Comparison of ENCODE assay signal across 10 cellular contexts in genomic region chr12:24821691-24822090, GRCh38.
DNase-seq lines count a peak whose midpoint lies in the region; ATAC-seq, FAIRE-seq and TF ChIP-seq lines count a peak whose summit lies in the region.
"Had no signal": no experiment of that assay in that cellular context is flagged by ENCODE, and none has a peak within 500 bp of the region (broad histone marks: within the 10 kb centered on the region; RNA-seq: fewer than 3 reads in every experiment).

No MANE protein-coding gene starts in this region.

- peaks cover 0 to 27% (median 8%) of the 10 kb centered on the region in 6 donors for H3K4me1 ChIP-seq in spleen
- H3K4me1 ChIP-seq: Peyer's patch had no signal

- DNase-seq in GM12892 (ENCODE audit: insufficient read length) (no peak), fibroblast of peridontal ligament (ENCODE audit: extremely low read depth) (peak; percentile 35), spleen (no peak), NCI-H748 treated with DMSO at 0.1 percent for 48 hours (lab: John Stamatoyannopoulos, UW) (no peak), NCI-H446 treated with DMSO at 0.1 percent for 48 hours (lab: John Stamatoyannopoulos, UW) (no peak), Calu3 (no peak)
- DNase-seq: Peyer's patch had no signal

- H3K27ac ChIP-seq in spleen, result peak overlapping the region in 2 of 8 donors; percentile 30
- H3K27ac ChIP-seq: cardiac muscle cell, Peyer's patch had no signal

- H3K9me3 ChIP-seq in spleen, result no peaks in the 10 kb centered on the region
- H3K9me3 ChIP-seq: Peyer's patch had no signal

- intact Hi-C loops in spleen (cut with DNase I; ENCODE audit: low total_unique reads), result no loop called here
- intact Hi-C loops in Calu3 (cut with micrococcal nuclease; ENCODE audit: unreplicated experiment), result no loop called here

- FAIRE-seq in GM12892 (lab: Jason Lieb, UNC), result peak; percentile 87

- no peak overlapping the region for H3K4me3 Mint-ChIP-seq in Calu3 (ENCODE audit: low read depth, unreplicated experiment)

- TF ChIP-seq CTCF in spleen (IDR thresholded peaks at IDR 0.05 in 8 of 11, conservative IDR thresholded peaks at IDR 0.05 in 3 of 11) (no peak), Calu3 (IDR thresholded peaks at IDR 0.05; ENCODE audit: unreplicated experiment) (no peak)

- 62 to 89% (median 77%) methylated on average over 3 of the region's 3 CpGs for WGBS in spleen, 5 donors

- no peaks in the 10 kb centered on the region for H3K9me3 Mint-ChIP-seq in Calu3 (ENCODE audit: low read depth, unreplicated experiment)

- no peaks in the 10 kb centered on the region for H3K36me3 Mint-ChIP-seq in Calu3 (ENCODE audit: insufficient read depth, unreplicated experiment)

- no TSS peak for BruUV-seq in Calu3 (replicated peaks; lab: Mats Ljungman, UMichigan)

- peaks cover 8% of the 10 kb centered on the region for H3K4me1 Mint-ChIP-seq in Calu3 (ENCODE audit: low read depth, unreplicated experiment)

- H3K4me3 ChIP-seq in spleen, result no peak overlapping the region
- H3K4me3 ChIP-seq: cardiac muscle cell, Peyer's patch had no signal

- no peaks in the 10 kb centered on the region for H3K27me3 ChIP-seq in spleen (replicated peaks in 1 of 7)
- H3K27me3 ChIP-seq: cardiac muscle cell, Peyer's patch had no signal

- CTCF ChIA-PET in Calu3 (lab: Charles Lee), result no interaction called here

- TF ChIP-seq POLR2A in GM12892 (IDR thresholded peaks at IDR 0.05; ENCODE audit: low read depth, low read length) (no peak), spleen (IDR thresholded peaks at IDR 0.05) (no peak)

- H3K27ac Mint-ChIP-seq in Calu3 (ENCODE audit: unreplicated experiment), result no peak overlapping the region

- H3K36me3 ChIP-seq in spleen, result no peaks in the 10 kb centered on the region
- H3K36me3 ChIP-seq: cardiac muscle cell, Peyer's patch had no signal

- H3K27me3 Mint-ChIP-seq in Calu3 (ENCODE audit: unreplicated experiment), result no peaks in the 10 kb centered on the region

- ATAC-seq in GM21447 (IDR thresholded peaks at IDR 0.05; ENCODE audit: unreplicated experiment) (peak; percentile 42), HG03442 (IDR thresholded peaks at IDR 0.05; ENCODE audit: unreplicated experiment) (peak; percentile 58)
